ENCODE assay signal across 13 cellular contexts in genomic region chr4:128707864-128708263, GRCh38.
DNase-seq lines count a peak whose midpoint lies in the region; ATAC-seq and TF ChIP-seq lines count a peak whose summit lies in the region.
"Had no signal": no experiment of that assay in that cellular context is flagged by ENCODE, and none has a peak within 500 bp of the region (broad histone marks: within the 10 kb centered on the region; RNA-seq: fewer than 3 reads in every experiment).

No MANE protein-coding gene starts in this region.

- H3K36me3 ChIP-seq in BJ (ENCODE audit: control insufficient read depth, insufficient read depth, low read length) = no peaks in the 10 kb centered on the region
- no peaks in the 10 kb centered on the region for H3K36me3 ChIP-seq in upper lobe of left lung
- H3K36me3 ChIP-seq: BE2C had no signal

- TF ChIP-seq POLR2A in upper lobe of left lung (IDR thresholded peaks at IDR 0.05) = no peak

- no peaks in the 10 kb centered on the region for H3K9me3 ChIP-seq in upper lobe of left lung
- H3K9me3 ChIP-seq: BE2C had no signal

- POLR2A ChIA-PET in BJ (lab: Charles Lee) = no interaction called here

- no peak overlapping the region for H3K27ac ChIP-seq in upper lobe of left lung

- no peaks in the 10 kb centered on the region for H3K27me3 ChIP-seq in BJ (ENCODE audit: control insufficient read depth, insufficient read depth, low read length)
- H3K27me3 ChIP-seq in upper lobe of left lung = no peaks in the 10 kb centered on the region
- H3K27me3 ChIP-seq: BE2C had no signal

- H3K27ac Mint-ChIP-seq in endothelial cell (ENCODE audit: unreplicated experiment) = peak overlapping the region; percentile 93
- H3K27ac Mint-ChIP-seq in nephron = peak overlapping the region in 2 of 3 experiments; percentile 7 to 34

- no peaks in the 10 kb centered on the region for H3K9me3 Mint-ChIP-seq in endothelial cell (ENCODE audit: unreplicated experiment)
- peaks cover 7% of the 10 kb centered on the region for H3K9me3 Mint-ChIP-seq in nephron

- H3K4me3 Mint-ChIP-seq in endothelial cell (ENCODE audit: unreplicated experiment) = no peak overlapping the region
- H3K4me3 Mint-ChIP-seq in nephron = no peak overlapping the region

- peak; percentile 19 for DNase-seq in BJ (ENCODE audit: low read depth)
- peak; percentile 5 for DNase-seq in M059J (ENCODE audit: low read depth)
- no peak for DNase-seq in endothelial cell (ENCODE audit: low spot score)
- DNase-seq in LoVo (ENCODE audit: low spot score) = no peak
- DNase-seq in middle frontal gyrus (ENCODE audit: extremely low spot score, low spot score) = no peak
- no peak for DNase-seq in upper lobe of left lung
- DNase-seq: activated effector memory CD4-positive, alpha-beta T cell treated with Interleukin-2 at 50 U/mL for 16 hours; BE2C; glutamatergic neuron; kidney; stimulated activated CD4-positive, alpha-beta T cell treated with anti-CD3 and anti-CD28 coated beads, Interleukin-12 subunit alpha, Interleukin-12 subunit beta, amount 100 ng/mL, for 4 hours had no signal

- WGBS in upper lobe of left lung, 2 donors = 61 to 72% methylated on average over 6 of the region's 6 CpGs

- CTCF ChIA-PET in BJ (lab: Yijun Ruan, JAX) = interaction anchor here (1.3 kb wide), 1 partner anchor 11 kb away, joined by 3 read pairs; no protein-coding TSS in a partner anchor

- H3K4me1 ChIP-seq in upper lobe of left lung = peaks cover 0 to 5% (median 2%) of the 10 kb centered on the region in 4 donors

- peaks cover 23% of the 10 kb centered on the region for H3K4me1 Mint-ChIP-seq in endothelial cell (ENCODE audit: unreplicated experiment)
- peaks cover 3% of the 10 kb centered on the region for H3K4me1 Mint-ChIP-seq in nephron

- no peaks in the 10 kb centered on the region for H3K36me3 Mint-ChIP-seq in endothelial cell (ENCODE audit: low read depth, unreplicated experiment)
- H3K36me3 Mint-ChIP-seq in nephron (ENCODE audit: low read depth) = no peaks in the 10 kb centered on the region

- H3K27me3 Mint-ChIP-seq in endothelial cell (ENCODE audit: unreplicated experiment) (no peaks in the 10 kb centered on the region), nephron (ENCODE audit: low read depth) (no peaks in the 10 kb centered on the region)

- ATAC-seq in GM19463 (IDR thresholded peaks at IDR 0.05; ENCODE audit: unreplicated experiment) (no peak), upper lobe of left lung (ENCODE audit: low FRiP score in 2 of 2) (no peak)

- TF ChIP-seq EP300 in upper lobe of left lung (IDR thresholded peaks at IDR 0.05) = no peak

- H3K4me3 ChIP-seq in BJ (ENCODE audit: low read depth, low read length) (peak overlapping the region; percentile 6; the same call in 1 of the 2 replicates), upper lobe of left lung (no peak overlapping the region)

- TF ChIP-seq CTCF in BJ (IDR thresholded peaks at IDR 0.05; ENCODE audit: insufficient read depth, low read depth, low read length) = no peak
- TF ChIP-seq CTCF in endothelial cell (IDR thresholded peaks at IDR 0.05; ENCODE audit: unreplicated experiment) = no peak
- no peak for TF ChIP-seq CTCF in nephron (IDR thresholded peaks at IDR 0.05; ENCODE audit: unreplicated experiment in 3 of 3)
- TF ChIP-seq CTCF in upper lobe of left lung (IDR thresholded peaks at IDR 0.05) = no peak

Comparison
In these comparisons a context has a peak if more than half of its experiments do, and no peak if none do; other contexts are left out.
1. DNase-seq: peak in BJ (single experiment) and M059J (single experiment); none in endothelial cell (single experiment), LoVo (single experiment), middle frontal gyrus (single experiment) and upper lobe of left lung (0 of 2).